In genomic region chr17:75517277-75517865, GRCh38 we compare ENCODE assay signal across 1 cellular context.
TF ChIP-seq lines count a peak whose summit lies in the region.

No MANE protein-coding gene starts in this region.

TF ChIP-seq in HepG2, 621 proteins besides CTCF, POLR2A, EP300 and RAD21:
- TF ChIP-seq ZNF776 (CRISPR knock-in tag; IDR thresholded peaks at IDR 0.05) (no peak), TRIM24 (CRISPR knock-in tag; IDR thresholded peaks at IDR 0.05) (no peak), STAG1 (CRISPR knock-in tag; IDR thresholded peaks at IDR 0.05) (no peak), ZFP91 (CRISPR knock-in tag; IDR thresholded peaks at IDR 0.05; ENCODE audit: borderline replicate concordance) (peak; percentile 58; the same call in 1 of the 2 replicates), RBAK (CRISPR knock-in tag; IDR thresholded peaks at IDR 0.05) (peak; percentile 20; the same call in 1 of the 2 replicates), PRDM10 (CRISPR knock-in tag; IDR thresholded peaks at IDR 0.05; ENCODE audit: low read depth) (0 out of 2 replicates have a peak, but pooled peaks have one; percentile 8), AHR (CRISPR knock-in tag; IDR thresholded peaks at IDR 0.05) (no peak; the same call in 1 of the 2 replicates), KMT2B (CRISPR knock-in tag; IDR thresholded peaks at IDR 0.05) (no peak), HMGXB4 (CRISPR knock-in tag; IDR thresholded peaks at IDR 0.05; ENCODE audit: borderline replicate concordance in 1 of 2, low read depth in 1 of 2) (0 out of 4 replicates have a peak, but pooled peaks of 1 of the 2 experiments have one; percentile 1), MLXIP (CRISPR knock-in tag; IDR thresholded peaks at IDR 0.05; ENCODE audit: borderline replicate concordance) (no peak), ZNF687 (CRISPR knock-in tag; IDR thresholded peaks at IDR 0.05) (peak; percentile 5; the same call in 1 of the 2 replicates), ARID4A (CRISPR knock-in tag; IDR thresholded peaks at IDR 0.05; ENCODE audit: borderline replicate concordance) (peak; percentile 26; the same call in 1 of the 2 replicates), MYPOP (CRISPR knock-in tag; IDR thresholded peaks at IDR 0.05) (no peak), RBFOX2 (IDR thresholded peaks at IDR 0.05; ENCODE audit: low read depth, low read length) (no peak), MAX (IDR thresholded peaks at IDR 0.05) (0 out of 2 replicates have a peak, but pooled peaks have one; percentile 18), ZNF282 (IDR thresholded peaks at IDR 0.05; ENCODE audit: partially characterized antibody) (no peak), SP5 (CRISPR knock-in tag; IDR thresholded peaks at IDR 0.05; ENCODE audit: borderline replicate concordance, low read depth) (no peak), MBD4 (IDR thresholded peaks at IDR 0.05; ENCODE audit: borderline replicate concordance, low read length) (no peak), ZNF44 (CRISPR knock-in tag; IDR thresholded peaks at IDR 0.05) (no peak), NAIF1 (CRISPR knock-in tag; IDR thresholded peaks at IDR 0.05; ENCODE audit: borderline replicate concordance) (0 out of 2 replicates have a peak, but pooled peaks have one; percentile 59), ZFP36L2 (CRISPR knock-in tag; IDR thresholded peaks at IDR 0.05) (no peak), POLR2G (IDR thresholded peaks at IDR 0.05; ENCODE audit: low read depth, low read length) (no peak), MTF1 (CRISPR knock-in tag; IDR thresholded peaks at IDR 0.05) (no peak), ZNF550 (CRISPR knock-in tag; IDR thresholded peaks at IDR 0.05; ENCODE audit: borderline replicate concordance) (no peak), TCF7 (IDR thresholded peaks at IDR 0.05; ENCODE audit: low read depth) (no peak), ZSCAN25 (CRISPR knock-in tag; IDR thresholded peaks at IDR 0.05) (0 out of 2 replicates have a peak, but pooled peaks have one; percentile 42), PCBP2 (optimal IDR thresholded peaks at IDR 0.05; ENCODE audit: low read depth, low read length, poor library complexity, severe bottlenecking) (no peak), MAZ (IDR thresholded peaks at IDR 0.05; ENCODE audit: borderline replicate concordance, low read depth, low read length) (no peak), MAZ (CRISPR knock-in tag; IDR thresholded peaks at IDR 0.05; ENCODE audit: low read depth) (no peak), ZNF281 (CRISPR knock-in tag; IDR thresholded peaks at IDR 0.05; ENCODE audit: borderline replicate concordance) (no peak)
